Comparison of ENCODE assay signal across 23 cellular contexts in the genomic region with DNA sequence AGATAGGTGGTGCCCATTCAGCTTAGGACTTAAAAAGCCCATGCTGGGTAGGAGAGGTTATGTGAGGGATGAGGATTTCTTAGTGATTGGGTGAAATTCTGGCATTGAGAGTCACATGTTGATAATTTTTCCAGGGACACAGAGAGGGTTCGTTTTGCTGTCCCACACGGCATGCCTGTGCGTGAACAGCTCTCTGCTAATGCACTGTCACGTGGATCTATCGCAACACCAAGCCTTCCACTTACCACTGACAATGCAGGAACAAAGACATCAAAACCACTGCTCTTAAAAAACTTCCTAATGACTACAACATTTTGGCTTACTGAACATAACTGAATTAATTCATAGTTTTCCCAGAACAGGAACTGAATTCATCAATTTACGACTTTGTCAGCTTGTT.
DNase-seq lines count a peak whose midpoint lies in the region; TF ChIP-seq lines count a peak whose summit lies in the region.
"Had no signal": no experiment of that assay in that cellular context is flagged by ENCODE, and none has a peak within 500 bp of the region (broad histone marks: within the 10 kb centered on the region; RNA-seq: fewer than 3 reads in every experiment).

No MANE protein-coding gene starts in this region.

- H4K8ac ChIP-seq in neuronal stem cell (ENCODE audit: low read depth, low read length), result no peak overlapping the region

- DNase-seq in SKM-1 treated with dmso at 0.1 percent for 144 hours (lab: John Stamatoyannopoulos, UW; ENCODE audit: unreplicated experiment), result peak; percentile 27
- DNase-seq in SKM-1 (lab: John Stamatoyannopoulos, UW; ENCODE audit: unreplicated experiment), result no peak
- DNase-seq in NOMO-1 treated with DMSO at 0.1 percent for 48 hours (lab: John Stamatoyannopoulos, UW; ENCODE audit: unreplicated experiment), result peak; percentile 31
- DNase-seq in dermis microvascular lymphatic vessel endothelial cell (ENCODE audit: low read depth in 2 of 2), result peak; percentile 29 to 34
- DNase-seq in neuronal stem cell (ENCODE audit: low spot score), result no peak
- DNase-seq in activated naive CD8-positive, alpha-beta T cell treated with anti-CD3 and anti-CD28 coated beads for 36 hours, result no peak
- no peak for DNase-seq in smooth muscle cell (lab: John Stamatoyannopoulos, UW; ENCODE audit: unreplicated experiment)
- DNase-seq in EL, result no peak
- DNase-seq: activated CD4-positive, alpha-beta T cell treated with anti-CD3 and anti-CD28 coated beads, Interleukin-2, amount 50 U/mL, for 4 hours; activated CD4-positive, CD25-positive, alpha-beta regulatory T cell; cerebellar nuclear complex; effector CD8-positive, alpha-beta T cell; left ventricle myocardium superior; midbrain; natural killer cell; pancreas; stimulated activated CD4-positive, alpha-beta T cell treated with anti-CD3 and anti-CD28 coated beads, Interleukin-4, amount 100 ng/mL, for 1 hour; uterus had no signal

- H3K23ac ChIP-seq in neuronal stem cell (ENCODE audit: low read depth, low read length, poor library complexity), result no peak overlapping the region

- H2AFZ ChIP-seq in neuronal stem cell (ENCODE audit: low read length) (peak overlapping the region; percentile 18), smooth muscle cell (ENCODE audit: low read depth) (no peak overlapping the region)

- H3K14ac ChIP-seq in neuronal stem cell (ENCODE audit: low read length), result no peak overlapping the region

- no peaks in the 10 kb centered on the region for H3K79me1 ChIP-seq in neuronal stem cell (ENCODE audit: low read depth, low read length)

- H3K36me3 ChIP-seq in neuronal stem cell (replicated peaks in 1 of 2; ENCODE audit: control insufficient read depth in 2 of 2, insufficient read depth in 2 of 2, low read length in 2 of 2) (no peaks in the 10 kb centered on the region), smooth muscle cell (ENCODE audit: low read depth) (no peaks in the 10 kb centered on the region)
- H3K36me3 ChIP-seq: BLaER1, gastroesophageal sphincter, pancreas, uterus had no signal

- WGBS in neuronal stem cell (ENCODE audit: extremely low coverage in 2 of 2, insufficient read length in 2 of 2, insufficient replicate concordance in 1 of 2), 2 donors, result no CpG with 5 or more reads among the region's 6 CpGs
- WGBS in smooth muscle cell (ENCODE audit: low lambda C conversion rate), result 80% methylated on average over 6 of the region's 6 CpGs

- peaks cover 0 to 6% of the 10 kb centered on the region in 2 donors for H3K9me3 ChIP-seq in neuronal stem cell (replicated peaks in 1 of 2; ENCODE audit: control insufficient read depth in 2 of 2, insufficient read depth in 1 of 2, low read depth in 1 of 2, low read length in 2 of 2)
- no peaks in the 10 kb centered on the region for H3K9me3 ChIP-seq in smooth muscle cell (replicated peaks; ENCODE audit: low read depth)
- H3K9me3 ChIP-seq: A549, BLaER1, body of pancreas, gastroesophageal sphincter, pancreas, uterus had no signal

- no peaks in the 10 kb centered on the region for H3K36me3 Mint-ChIP-seq in activated naive CD8-positive, alpha-beta T cell treated with anti-CD3 and anti-CD28 coated beads for 36 hours
- H3K36me3 Mint-ChIP-seq: natural killer cell; stimulated activated memory B cell treated with anti-CD40 and anti-IgM and Interleukin-4, amounts not matched to agents 10 μg/mL and 1 μg/mL and 100 μg/mL, for 72 hours had no signal

- no peak overlapping the region for H2BK5ac ChIP-seq in neuronal stem cell (ENCODE audit: low read length)

- H3K4me3 Mint-ChIP-seq in activated naive CD8-positive, alpha-beta T cell treated with anti-CD3 and anti-CD28 coated beads for 36 hours, result no peak overlapping the region
- H3K4me3 Mint-ChIP-seq: natural killer cell; stimulated activated memory B cell treated with anti-CD40 and anti-IgM and Interleukin-4, amounts not matched to agents 10 μg/mL and 1 μg/mL and 100 μg/mL, for 72 hours had no signal

- H4K20me1 ChIP-seq in smooth muscle cell (ENCODE audit: low read depth), result no peaks in the 10 kb centered on the region
- H4K20me1 ChIP-seq: BLaER1 had no signal

- no peaks in the 10 kb centered on the region for H3F3A ChIP-seq in smooth muscle cell (ENCODE audit: low read depth)

- H3K4me2 ChIP-seq in neuronal stem cell (ENCODE audit: insufficient read depth, low read length, poor library complexity, severe bottlenecking) (no peak overlapping the region), smooth muscle cell (no peak overlapping the region)
- H3K4me2 ChIP-seq: A549, BLaER1 had no signal

- H3K27ac Mint-ChIP-seq in activated naive CD8-positive, alpha-beta T cell treated with anti-CD3 and anti-CD28 coated beads for 36 hours, result no peak overlapping the region
- H3K27ac Mint-ChIP-seq: natural killer cell; stimulated activated memory B cell treated with anti-CD40 and anti-IgM and Interleukin-4, amounts not matched to agents 10 μg/mL and 1 μg/mL and 100 μg/mL, for 72 hours had no signal

- H3K4me3 ChIP-seq in neuronal stem cell (ENCODE audit: low read length in 2 of 2), result no peak overlapping the region
- H3K4me3 ChIP-seq in smooth muscle cell, result no peak overlapping the region
- H3K4me3 ChIP-seq: A549, BLaER1, body of pancreas, gastroesophageal sphincter, pancreas, uterus had no signal

- peaks cover 10% of the 10 kb centered on the region for H3K4me1 Mint-ChIP-seq in activated naive CD8-positive, alpha-beta T cell treated with anti-CD3 and anti-CD28 coated beads for 36 hours

- H3K9ac ChIP-seq in neuronal stem cell (ENCODE audit: low read depth, low read length, poor library complexity) (no peak overlapping the region), smooth muscle cell (ENCODE audit: low read depth) (no peak overlapping the region)
- H3K9ac ChIP-seq: BLaER1 had no signal

- H2BK15ac ChIP-seq in neuronal stem cell (ENCODE audit: low read length), result no peak overlapping the region

- peaks cover 5% of the 10 kb centered on the region for H3K27me3 Mint-ChIP-seq in activated naive CD8-positive, alpha-beta T cell treated with anti-CD3 and anti-CD28 coated beads for 36 hours
- H3K27me3 Mint-ChIP-seq: stimulated activated memory B cell treated with anti-CD40 and anti-IgM and Interleukin-4, amounts not matched to agents 10 μg/mL and 1 μg/mL and 100 μg/mL, for 72 hours had no signal

- H4K91ac ChIP-seq in neuronal stem cell (ENCODE audit: low read depth, low read length, poor library complexity), result no peak overlapping the region

- TF ChIP-seq CTCF in smooth muscle cell (IDR thresholded peaks at IDR 0.05; ENCODE audit: borderline replicate concordance, insufficient read depth, poor library complexity, severe bottlenecking), result no peak

- H3K4me1 ChIP-seq in neuronal stem cell (ENCODE audit: control insufficient read depth in 2 of 2, insufficient read depth in 1 of 2, low read depth in 1 of 2, low read length in 2 of 2) (peaks cover 0 to 10% of the 10 kb centered on the region in 2 donors), smooth muscle cell (ENCODE audit: low read depth) (no peaks in the 10 kb centered on the region)
- H3K4me1 ChIP-seq: A549, uterus had no signal

- no peaks in the 10 kb centered on the region for H3K9me3 Mint-ChIP-seq in activated naive CD8-positive, alpha-beta T cell treated with anti-CD3 and anti-CD28 coated beads for 36 hours
- H3K9me3 Mint-ChIP-seq: natural killer cell had no signal

- H3K27me3 ChIP-seq in neuronal stem cell (ENCODE audit: control insufficient read depth in 3 of 3, insufficient read depth in 3 of 3, low read depth in 1 of 3, low read length in 3 of 3) (no peaks in the 10 kb centered on the region), smooth muscle cell (ENCODE audit: low read depth) (peaks cover 5% of the 10 kb centered on the region)
- H3K27me3 ChIP-seq: BLaER1, body of pancreas, gastroesophageal sphincter, pancreas, uterus had no signal

- H2BK120ac ChIP-seq in neuronal stem cell (ENCODE audit: low read depth, low read length), result no peak overlapping the region

- H3K27ac ChIP-seq in neuronal stem cell (replicated peaks; ENCODE audit: low read length) (no peak overlapping the region), smooth muscle cell (ENCODE audit: low read depth) (no peak overlapping the region)
- H3K27ac ChIP-seq: A549, BLaER1, body of pancreas, gastroesophageal sphincter, pancreas, uterus had no signal

- H3K79me2 ChIP-seq in smooth muscle cell (ENCODE audit: low read depth), result no peaks in the 10 kb centered on the region

- H3K4ac ChIP-seq in neuronal stem cell (ENCODE audit: low read length), result no peak overlapping the region

- H2AK5ac ChIP-seq in neuronal stem cell (ENCODE audit: low read depth, low read length), result no peak overlapping the region

- H2BK12ac ChIP-seq in neuronal stem cell (ENCODE audit: low read length), result no peak overlapping the region

- H3K18ac ChIP-seq in neuronal stem cell (ENCODE audit: low read length), result no peak overlapping the region

Comparison
In these comparisons a context has a peak if more than half of its experiments do, and no peak if none do; other contexts are left out.
1. DNase-seq: peak in SKM-1 treated with dmso at 0.1 percent for 144 hours (single experiment), NOMO-1 treated with DMSO at 0.1 percent for 48 hours (single experiment) and dermis microvascular lymphatic vessel endothelial cell (2 of 2); none in SKM-1 (single experiment), neuronal stem cell (single experiment), activated naive CD8-positive, alpha-beta T cell treated with anti-CD3 and anti-CD28 coated beads for 36 hours (single experiment), smooth muscle cell (single experiment) and EL (single experiment).